ENCODE assay signal across 8 cellular contexts in the genomic region with DNA sequence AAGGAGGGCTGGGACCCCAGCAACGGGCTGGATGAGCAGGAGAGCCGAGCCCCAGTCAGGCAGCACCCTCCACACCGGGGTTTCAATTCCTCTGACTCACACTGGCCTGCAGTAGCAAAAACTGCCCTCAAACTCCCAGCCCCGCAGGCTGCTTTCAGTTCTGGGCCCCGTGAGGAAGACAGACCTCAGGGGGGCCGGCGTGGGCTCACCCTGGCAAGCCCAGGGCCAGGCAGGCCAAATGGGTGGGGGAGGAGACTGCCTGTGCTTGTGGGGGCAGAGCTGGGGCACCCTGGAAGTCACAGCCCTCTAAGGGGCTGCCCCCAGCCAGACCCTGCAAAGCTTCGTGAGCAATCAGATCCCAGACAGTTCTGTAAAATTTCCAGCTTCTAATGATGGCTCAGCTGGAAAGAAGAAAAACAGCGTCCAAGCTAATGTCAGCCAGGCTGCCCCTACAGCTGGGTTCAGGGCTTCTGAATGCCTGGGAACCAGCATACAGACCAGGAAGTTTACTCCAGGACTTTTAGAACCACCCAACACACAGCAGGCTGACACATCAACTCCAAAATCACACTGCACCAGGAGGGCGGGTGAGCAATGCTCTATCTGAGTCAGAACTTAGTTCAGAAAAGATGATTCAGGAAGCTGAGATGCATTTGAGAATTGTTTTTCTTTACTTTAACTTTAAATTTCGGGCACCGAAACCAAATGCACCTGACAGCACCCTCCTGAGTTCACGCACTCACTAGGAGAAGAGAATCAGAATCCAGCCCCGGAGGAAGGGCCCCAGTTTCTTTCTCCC. TPM values are rescaled to one million over a fixed set of nuclear protein-coding genes. Genes with fewer than 3 reads are reported as not detected.
A peak's percentile ranks its signal among the peaks of the same experiment; 100 is the strongest.
DNase-seq lines count a peak whose midpoint lies in the region; ATAC-seq, FAIRE-seq and TF ChIP-seq lines count a peak whose summit lies in the region.

No MANE protein-coding gene starts in this region.

- H3K27ac ChIP-seq in astrocyte (ENCODE audit: low read depth, low read length) = peak overlapping the region; percentile 28

- H3K4me1 ChIP-seq in astrocyte (ENCODE audit: insufficient read depth, low read length) = peaks cover 16% of the 10 kb centered on the region

- H3K4me3 Mint-ChIP-seq in astrocyte (ENCODE audit: unreplicated experiment) = no peak overlapping the region

- H3K27ac Mint-ChIP-seq in astrocyte (ENCODE audit: unreplicated experiment) = peak overlapping the region; percentile 66

- no peak for TF ChIP-seq CTCF in GM10248 (IDR thresholded peaks at IDR 0.05; ENCODE audit: control extremely low read depth, extremely low read depth, low read depth, missing control alignments)
- TF ChIP-seq CTCF in astrocyte (IDR thresholded peaks at IDR 0.05; ENCODE audit: insufficient read depth, low read depth, low read length) = no peak

- POLR2A ChIA-PET in GM10248 (lab: Yijun Ruan, JAX) = interaction anchor here (1.3 to 2.1 kb wide), 4 partner anchors 8 to 14 kb away, joined by 5 to 14 read pairs (median 8); no protein-coding TSS in a partner anchor

- H3K4me1 Mint-ChIP-seq in astrocyte (ENCODE audit: low read depth, unreplicated experiment) = peaks cover 12% of the 10 kb centered on the region

- ATAC-seq in GM21381 (IDR thresholded peaks at IDR 0.05; ENCODE audit: unreplicated experiment) (peak; percentile 42), HG03575 (IDR thresholded peaks at IDR 0.05; ENCODE audit: extremely low read depth, insufficient number of reproducible peaks, low FRiP score, unreplicated experiment) (peak; percentile 32)

- no peaks in the 10 kb centered on the region for H3K9me3 ChIP-seq in astrocyte (ENCODE audit: insufficient read depth, low read depth, low read length)

- DNase-seq in GM10248 (ENCODE audit: extremely low spot score) (peak; percentile 79), astrocyte (ENCODE audit: low read depth) (peak; percentile 55), H7 (no peak), NCI-H2081 treated with DMSO at 0.1 percent for 48 hours (lab: John Stamatoyannopoulos, UW) (no peak), NCI-H1436 (lab: John Stamatoyannopoulos, UW) (no peak)
- DNase-seq in stimulated activated CD4-positive, alpha-beta T cell treated with anti-CD3 and anti-CD28 coated beads, Interleukin-2, amount 100 ng/mL, for 48 hours = peak; percentile 16 to 36

- no peak for FAIRE-seq in astrocyte (lab: Jason Lieb, UNC)

- H3K36me3 Mint-ChIP-seq in astrocyte (ENCODE audit: low read depth, unreplicated experiment) = peaks cover 22% of the 10 kb centered on the region

- no peak overlapping the region for H3K4me3 ChIP-seq in astrocyte (ENCODE audit: insufficient read depth, low read depth, low read length)
- no peak overlapping the region for H3K4me3 ChIP-seq in H7 (ENCODE audit: insufficient read depth, low read depth, low read length)

- no peaks in the 10 kb centered on the region for H3K27me3 Mint-ChIP-seq in astrocyte (ENCODE audit: low read depth, unreplicated experiment)

- H2AFZ ChIP-seq in astrocyte (ENCODE audit: low read depth, low read length) = no peak overlapping the region

- H3K9ac ChIP-seq in astrocyte (ENCODE audit: low read length) = peak overlapping the region; percentile 26

- CTCF ChIA-PET in GM10248 (lab: Yijun Ruan, JAX) = interaction anchor here (0.8 to 2.4 kb wide), 7 partner anchors 9 to 1057 kb away, joined by 3 to 15 read pairs (median 3); no protein-coding TSS in a partner anchor

- H3K79me2 ChIP-seq in astrocyte (ENCODE audit: insufficient read depth, low read length) = no peaks in the 10 kb centered on the region

- peaks cover 6% of the 10 kb centered on the region for H3K36me3 ChIP-seq in astrocyte (ENCODE audit: insufficient read depth, low read length)
- peaks cover 42% of the 10 kb centered on the region for H3K36me3 ChIP-seq in H7 (replicated peaks; ENCODE audit: control insufficient read depth, insufficient read depth, low read length)

- H3K4me2 ChIP-seq in astrocyte (ENCODE audit: low read length) = peak overlapping the region; percentile 63

- no peaks in the 10 kb centered on the region for H3K9me3 Mint-ChIP-seq in astrocyte (ENCODE audit: unreplicated experiment)

- peaks cover 77% of the 10 kb centered on the region for H4K20me1 ChIP-seq in astrocyte (ENCODE audit: insufficient read depth, low read length)

- no peaks in the 10 kb centered on the region for H3K27me3 ChIP-seq in astrocyte (ENCODE audit: insufficient read depth, low read length)
- H3K27me3 ChIP-seq in H7 (ENCODE audit: control insufficient read depth, insufficient read depth, low read length) = no peaks in the 10 kb centered on the region

RNA-seq across cellular contexts. Expression of a gene that starts 34.7 kb away (rescaled TPM):
- total RNA-seq in astrocyte = 35.7 and 41.9 TPM in 2 replicates
- 70.2 and 77.5 TPM in 2 replicates for total RNA-seq in H7 (2014; rRNA removed; shearing (Covaris generic))

RNA-seq across cellular contexts. Expression of a gene that starts 43.8 kb away (rescaled TPM):
- 0.07 TPM in 2 replicates for total RNA-seq in astrocyte
- 0.07 TPM in 2 replicates for total RNA-seq in H7 (2014; rRNA removed; shearing (Covaris generic))

Comparison
In these comparisons a context has a peak if more than half of its experiments do, and no peak if none do; other contexts are left out.
1. DNase-seq: peak in GM10248 (single experiment), astrocyte (single experiment) and stimulated activated CD4-positive, alpha-beta T cell treated with anti-CD3 and anti-CD28 coated beads, Interleukin-2, amount 100 ng/mL, for 48 hours (2 of 2); none in H7 (single experiment), NCI-H2081 treated with DMSO at 0.1 percent for 48 hours (single experiment) and NCI-H1436 (single experiment).